8 cellular contexts compared by ENCODE assay signal in genomic region chr1:226827968-226828513, GRCh38. TPM values are rescaled to one million over a fixed set of nuclear protein-coding genes. Genes with fewer than 3 reads are reported as not detected.
DNase-seq lines count a peak whose midpoint lies in the region; ATAC-seq, FAIRE-seq and TF ChIP-seq lines count a peak whose summit lies in the region.

No MANE protein-coding gene starts in this region.

- peak; percentile 77 for ATAC-seq in GM18868 (IDR thresholded peaks at IDR 0.05; ENCODE audit: unreplicated experiment)
- ATAC-seq in HG03108 (IDR thresholded peaks at IDR 0.05; ENCODE audit: unreplicated experiment): peak; percentile 95
- peak; percentile 100 for ATAC-seq in K562

- 15% methylated on average over 19 of the region's 19 CpGs for WGBS in K562 (ENCODE audit: insufficient coverage, low coverage, missing lambda C conversion rate)

- peak; percentile 94 for DNase-seq in ACHN
- DNase-seq in NCI-H2107 treated with DMSO at 0.1 percent for 48 hours (lab: John Stamatoyannopoulos, UW; ENCODE audit: unreplicated experiment): peak; percentile 88
- DNase-seq in K562 (ENCODE audit: extremely low read depth in 1 of 4, low spot score in 3 of 4): peak; percentile 95 to 97 (median 96)
- DNase-seq in iPS-NIHi11 (ENCODE audit: low spot score): peak; percentile 96

- no peaks in the 10 kb centered on the region for H3K9me1 ChIP-seq in K562 (ENCODE audit: control insufficient read depth, insufficient read depth, low read length)

- peak overlapping the region; percentile 9; the same call in 1 of the 2 replicates for H3K4me2 ChIP-seq in K562 (ENCODE audit: insufficient read depth, low read length)

- TF ChIP-seq POLR2A in K562 (conservative IDR thresholded peaks at IDR 0.05): no peak

- BruUV-seq in K562 (replicated peaks; lab: Mats Ljungman, UMichigan): no TSS peak

- TF ChIP-seq CTCF in K562 (IDR thresholded peaks at IDR 0.05 in 2 of 3, conservative IDR thresholded peaks at IDR 0.05 in 1 of 3; ENCODE audit: insufficient read depth in 2 of 3, low read depth in 1 of 3, low read length in 3 of 3): peak; percentile 95 to 97 (median 96)

- peak; percentile 94 to 99 for TF ChIP-seq RAD21 in K562 (CRISPR knock-in tag; conservative IDR thresholded peaks at IDR 0.05 in 1 of 2, IDR thresholded peaks at IDR 0.05 in 1 of 2)

- TF ChIP-seq EP300 in K562 (IDR thresholded peaks at IDR 0.05; ENCODE audit: low read length): no peak

- POLR2A ChIA-PET in K562 (lab: Yijun Ruan, JAX): interaction anchor here (0.6 to 1.1 kb wide), 3 partner anchors 13 to 112 kb away, joined by 3 to 4 read pairs (median 3); no protein-coding TSS in a partner anchor

- H3K27me3 ChIP-seq in K562 (ENCODE audit: control insufficient read depth in 2 of 2, insufficient read depth in 2 of 2, low read length in 2 of 2) (peaks cover 46 to 59% of the 10 kb centered on the region in 2 experiments), skeletal muscle tissue (ENCODE audit: control insufficient read depth in 3 of 3, insufficient read depth in 3 of 3, low read length in 3 of 3) (no peaks in the 10 kb centered on the region)

- H3K4me1 ChIP-seq in K562 (replicated peaks in 1 of 2; ENCODE audit: control insufficient read depth in 2 of 2, insufficient read depth in 2 of 2, low read length in 2 of 2): peaks cover 5 to 7% of the 10 kb centered on the region in 2 experiments; a peak in 3 of 5 replicates
- peaks cover 8 to 11% (median 10%) of the 10 kb centered on the region in 3 donors for H3K4me1 ChIP-seq in skeletal muscle tissue (ENCODE audit: control insufficient read depth in 3 of 3, insufficient read depth in 3 of 3, low read length in 3 of 3)

- no peaks in the 10 kb centered on the region for H4K20me1 ChIP-seq in K562 (replicated peaks; ENCODE audit: control insufficient read depth, insufficient read depth, low read length)

- H3K27ac ChIP-seq in K562 (ENCODE audit: extremely low read depth, low read depth, low read length) (no peak overlapping the region; the same call in 2 of the 3 replicates), skeletal muscle tissue (ENCODE audit: low read depth, low read length) (peak overlapping the region; percentile 70)

- no peak overlapping the region for H3K9ac ChIP-seq in K562 (ENCODE audit: insufficient read depth in 1 of 2, low read depth in 2 of 2, low read length in 2 of 2)
- H3K9ac ChIP-seq in skeletal muscle tissue (ENCODE audit: low read depth in 1 of 3, low read length in 3 of 3): peak overlapping the region; percentile 57 to 87 (median 79)

- H3K36me3 ChIP-seq in K562 (ENCODE audit: control insufficient read depth, insufficient read depth, low read length) (no peaks in the 10 kb centered on the region), skeletal muscle tissue (ENCODE audit: control insufficient read depth in 3 of 3, insufficient read depth in 3 of 3, low read length in 3 of 3) (no peaks in the 10 kb centered on the region)

- FAIRE-seq in TTC549 (lab: Jason Lieb, UNC): peak; percentile 31
- peak; percentile 86 for FAIRE-seq in K562 (lab: Jason Lieb, UNC)

- H3K4me3 ChIP-seq in K562 (no peak overlapping the region), skeletal muscle tissue (ENCODE audit: low read length in 3 of 3) (peak overlapping the region; percentile 57 to 72 (median 62))

- H3K9me3 ChIP-seq in K562 (replicated peaks; ENCODE audit: control insufficient read depth, insufficient read depth, low read depth, low read length) (peaks cover under 1% of the 10 kb centered on the region; the same call in 1 of the 2 replicates), skeletal muscle tissue (ENCODE audit: control insufficient read depth in 3 of 3, low read length in 3 of 3) (no peaks in the 10 kb centered on the region)

- intact Hi-C loops in K562 (cut with micrococcal nuclease): loop anchor here (1.0 to 10.0 kb wide), 6 partner anchors 66 to 609 kb away; partner anchors contain the start of gene STUM

- peak overlapping the region; percentile 97 for H2AFZ ChIP-seq in K562 (ENCODE audit: low read depth, low read length)

- H3K79me2 ChIP-seq in K562 (ENCODE audit: control insufficient read depth, insufficient read depth, low read length): no peaks in the 10 kb centered on the region

- in situ Hi-C loops in ACHN (cut with HindIII; ENCODE audit: low pct_ligation_motif_present, low pct_unique_long_range_greater_than_20kb, low sequenced_read_pairs) (no loop called here), K562 (cut with MboI) (loop anchor here (5.0 kb wide), 1 partner anchor 191 kb away; no protein-coding TSS in a partner anchor)

- CTCF ChIA-PET in K562 (lab: Yijun Ruan, JAX; ENCODE audit: low intra/inter-chr PET ratio): interaction anchor here (1.5 to 3.2 kb wide), 2 partner anchors 178 to 193 kb away, joined by 5 to 32 read pairs; no protein-coding TSS in a partner anchor

TF ChIP-seq in K562, 482 proteins besides CTCF, POLR2A, EP300 and RAD21 (continues in another document):
- TF ChIP-seq ZNF436 (CRISPR knock-in tag; IDR thresholded peaks at IDR 0.05): no peak
- peak; percentile 65; the same call in 1 of the 2 replicates for TF ChIP-seq XRCC5 (IDR thresholded peaks at IDR 0.05; ENCODE audit: low read depth, low read length)
- peak; percentile 91 for TF ChIP-seq DEAF1 (CRISPR knock-in tag; IDR thresholded peaks at IDR 0.05)
- no peak for TF ChIP-seq ZKSCAN8 (CRISPR knock-in tag; IDR thresholded peaks at IDR 0.05)
- TF ChIP-seq CXXC5 (CRISPR knock-in tag; IDR thresholded peaks at IDR 0.05): 0 out of 2 replicates have a peak, but pooled peaks have one; percentile 25
- 0 out of 2 replicates have a peak, but pooled peaks have one; percentile 20 for TF ChIP-seq CBX1 (IDR thresholded peaks at IDR 0.05; ENCODE audit: low read depth)
- TF ChIP-seq TBL1XR1 (IDR thresholded peaks at IDR 0.05; ENCODE audit: low read length in 2 of 2): no peak
- 0 out of 2 replicates have a peak, but pooled peaks have one; percentile 43 for TF ChIP-seq ZNF584 (CRISPR knock-in tag; IDR thresholded peaks at IDR 0.05; ENCODE audit: low read depth)
- TF ChIP-seq SMC3 (conservative IDR thresholded peaks at IDR 0.05; ENCODE audit: insufficient read depth, low read depth, low read length): peak; percentile 98
- TF ChIP-seq ZNF12 (CRISPR knock-in tag; IDR thresholded peaks at IDR 0.05): no peak
- TF ChIP-seq TEAD4 (IDR thresholded peaks at IDR 0.05; ENCODE audit: low read length): peak; percentile 19; the same call in 1 of the 2 replicates
- no peak for TF ChIP-seq TEAD4 (CRISPR knock-in tag; IDR thresholded peaks at IDR 0.05; ENCODE audit: borderline replicate concordance)
- TF ChIP-seq MEF2D (tag; conservative IDR thresholded peaks at IDR 0.05; ENCODE audit: low read depth): peak; percentile 59; the same call in 1 of the 2 replicates
- peak; percentile 16 to 86; a peak in 2 of 4 replicates for TF ChIP-seq MAZ (CRISPR knock-in tag; conservative IDR thresholded peaks at IDR 0.05 in 1 of 2, IDR thresholded peaks at IDR 0.05 in 1 of 2)
- TF ChIP-seq ESRRA (IDR thresholded peaks at IDR 0.05; ENCODE audit: borderline replicate concordance, low read depth): peak; percentile 53; the same call in 1 of the 2 replicates
- no peak for TF ChIP-seq RHOXF2B (CRISPR knock-in tag; conservative IDR thresholded peaks at IDR 0.05)
- no peak for TF ChIP-seq PTTG1 (tag; IDR thresholded peaks at IDR 0.05; ENCODE audit: low read depth)
- no peak for TF ChIP-seq TFE3 (CRISPR knock-in tag; IDR thresholded peaks at IDR 0.05)

RNA-seq across cellular contexts. Expression of gene PSEN2, which starts 42.4 kb away (rescaled TPM):
- total RNA-seq in K562 (2011; cell fraction: chromatin; rRNA removed; ENCODE audit: low replicate concordance): 26.0 and 76.1 TPM in 2 replicates
- 54.9 and 66.9 TPM in 2 replicates for total RNA-seq in K562 (2011; cell fraction: nucleolus; rRNA removed)
- 40.9 and 48.3 TPM in 2 replicates for total RNA-seq in K562 (2011; cell fraction: nucleoplasm; rRNA removed)
- 21.3 and 23.7 TPM in 2 replicates for total RNA-seq in K562 (2014; rRNA removed)
- 9.2 and 10.9 TPM in 2 replicates for total RNA-seq in K562 (2014; rRNA removed; fragmentation: Illumina TruSeq; extraction: Trizol)
- 15.1 and 15.2 TPM in 2 replicates for total RNA-seq in K562 (2015; rRNA removed; fragmentation: Illumina TruSeq; extraction: Trizol)
- 19.7 and 21.5 TPM in 2 replicates for total RNA-seq in K562 (2021)
- 12.1 and 12.9 TPM in 2 replicates for polyA plus RNA-seq in K562 (2011; rRNA removed)
- polyA plus RNA-seq in K562 (2011; cell fraction: cytosol; rRNA removed): 13.0 and 21.6 TPM in 2 replicates
- 25.4 and 41.4 TPM in 2 replicates for polyA plus RNA-seq in K562 (2011; cell fraction: nucleus; rRNA removed)
- 15.3 and 17.8 TPM in 2 replicates for polyA plus RNA-seq in K562 (2012)
- polyA plus RNA-seq in K562 (2014; fragmentation: Illumina TruSeq; extraction: Trizol): 13.7 and 15.4 TPM in 2 replicates
- 1 to 10 TPM; 2.3 to 3.3 TPM for polyA plus RNA-seq in K562 (2014; fragmentation: Nextera tagmentation; extraction: Ambion mirVana)
- 18.0 and 20.9 TPM in 2 replicates for polyA plus RNA-seq in K562 (2014; rRNA removed)
- 14.2 and 24.8 TPM in 2 replicates for polyA minus RNA-seq in K562 (2011; rRNA and poly(A)+ RNA removed)
- polyA minus RNA-seq in K562 (2011; cell fraction: cytosol; rRNA and poly(A)+ RNA removed): 6.5 and 10.5 TPM in 2 replicates
- 16.0 and 20.1 TPM in 2 replicates for polyA minus RNA-seq in K562 (2011; cell fraction: nucleus; rRNA and poly(A)+ RNA removed)
- total RNA-seq in skeletal muscle tissue: 173 TPM

Comparison
In these comparisons a context has a peak if more than half of its experiments do, and no peak if none do; other contexts are left out.
1. H3K9ac ChIP-seq: peak in skeletal muscle tissue (3 of 3); none in K562 (0 of 2).
2. Peak in every context shown above with its lines, with median percentiles within 50 percentile points of each other: DNase-seq and ATAC-seq.